1 cellular context compared by ENCODE assay signal in genomic region chr20:36548006-36548315, GRCh38.
TF ChIP-seq lines count a peak whose summit lies in the region.

No MANE protein-coding gene starts in this region.

TF ChIP-seq in HepG2, 621 proteins besides CTCF, POLR2A, EP300 and RAD21:
- TF ChIP-seq AGO1 (IDR thresholded peaks at IDR 0.05; ENCODE audit: low read depth, low read length, poor library complexity, severe bottlenecking) (peak; percentile 36), PTBP1 (IDR thresholded peaks at IDR 0.05; ENCODE audit: low read depth, low read length, poor library complexity, severe bottlenecking) (peak; percentile 54), ZBTB38 (CRISPR knock-in tag; IDR thresholded peaks at IDR 0.05) (0 out of 2 replicates have a peak, but pooled peaks have one; percentile 14), ZFP62 (CRISPR knock-in tag; IDR thresholded peaks at IDR 0.05) (no peak), XRCC5 (optimal IDR thresholded peaks at IDR 0.05; ENCODE audit: low read length) (peak; percentile 35), STAG1 (CRISPR knock-in tag; IDR thresholded peaks at IDR 0.05) (peak; percentile 64)
TF ChIP-seq in HepG2: peak in this region for 5.
